ENCODE assay signal across 25 cellular contexts in the genomic region with DNA sequence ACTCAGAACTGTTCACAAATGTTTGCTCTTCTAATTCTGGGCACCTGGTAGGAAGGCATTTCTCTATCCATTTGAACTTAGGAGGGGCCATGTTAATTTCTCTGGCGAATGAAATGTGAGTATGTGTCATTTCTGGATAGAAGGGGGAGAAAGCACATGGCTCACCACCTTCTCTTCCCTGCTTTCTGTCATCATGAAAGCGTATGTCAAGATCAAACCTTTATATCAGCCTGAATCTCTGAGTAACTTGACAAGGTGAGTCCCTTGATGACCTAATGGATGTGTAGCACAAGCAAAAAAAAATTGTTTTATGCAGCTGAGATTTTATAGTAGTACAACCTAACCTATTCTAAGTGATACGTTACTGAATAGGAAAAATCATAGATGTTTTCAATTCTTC. TPM values are rescaled to one million over a fixed set of nuclear protein-coding genes. Genes with fewer than 3 reads are reported as not detected.
"Had no signal": no experiment of that assay in that cellular context is flagged by ENCODE, and none has a peak within 500 bp of the region (broad histone marks: within the 10 kb centered on the region; RNA-seq: fewer than 3 reads in every experiment).

No MANE protein-coding gene starts in this region.

- ATAC-seq: Panc1, Right ventricle myocardium inferior, SK-N-SH treated with all-trans-retinoic acid at 6 μM for 48 hours, WTC11 had no signal

- H3K4me3 Mint-ChIP-seq: activated naive CD4-positive, alpha-beta T cell treated with anti-CD3 and anti-CD28 coated beads, Interleukin-2, amount 50 U/mL, for 24 hours; IgD-negative memory B cell; WTC11 had no signal

- H3K4me3 ChIP-seq: adrenal gland, SJCRH30 had no signal

- H3K27ac ChIP-seq: adrenal gland, SJCRH30 had no signal

- H3K27me3 ChIP-seq: adrenal gland, SJCRH30 had no signal

- H3K27me3 Mint-ChIP-seq: activated naive CD4-positive, alpha-beta T cell treated with anti-CD3 and anti-CD28 coated beads, Interleukin-2, amount 50 U/mL, for 24 hours; IgD-negative memory B cell had no signal

- H3K4me1 Mint-ChIP-seq: activated naive CD4-positive, alpha-beta T cell treated with anti-CD3 and anti-CD28 coated beads, Interleukin-2, amount 50 U/mL, for 24 hours; IgD-negative memory B cell; WTC11 had no signal

- H3K27ac Mint-ChIP-seq: activated naive CD4-positive, alpha-beta T cell treated with anti-CD3 and anti-CD28 coated beads, Interleukin-2, amount 50 U/mL, for 24 hours; IgD-negative memory B cell; WTC11 had no signal

- H3K9me3 ChIP-seq: adrenal gland, SJCRH30 had no signal

- H3K4me1 ChIP-seq: adrenal gland, SJCRH30 had no signal

- H3K9me3 Mint-ChIP-seq: activated naive CD4-positive, alpha-beta T cell treated with anti-CD3 and anti-CD28 coated beads, Interleukin-2, amount 50 U/mL, for 24 hours; IgD-negative memory B cell; WTC11 had no signal

- DNase-seq: activated CD4-positive, alpha-beta T cell treated with anti-CD3 and anti-CD28 coated beads, Interleukin-2, amount 50 U/mL, for 1 hour; activated CD4-positive, CD25-positive, alpha-beta regulatory T cell treated with anti-CD3 and anti-CD28 coated beads, Interleukin-2, amount 50 U/mL, for 72 hours; activated T-cell treated with anti-CD3 and anti-CD28 coated beads for 4 hours; adrenal gland; anterior cingulate cortex; cerebellar nuclear complex; KG1; NCI-H1048; NCI-H2029; NCI-H2107; NCI-H510A treated with DMSO at 0.1 percent for 48 hours; NCI-H69; NK-92 treated with Interleukin-12 subunit alpha and Interleukin-12 subunit beta, amount 100 ng/mL, for 24 hours; OCI-M1; RPMI8226; SJCRH30; SW 1271 had no signal

RNA-seq across cellular contexts. Expression of a gene that starts 12.1 kb away (rescaled TPM):
- total RNA-seq: cardiac septum, M059J, Right ventricle myocardium inferior, SJCRH30 had no signal
- polyA plus RNA-seq: adrenal gland, IgD-negative memory B cell had no signal
